20 cellular contexts compared by ENCODE assay signal in genomic region chr1:83996175-83996574, GRCh38. TPM values are rescaled to one million over a fixed set of nuclear protein-coding genes. Genes with fewer than 3 reads are reported as not detected.
DNase-seq lines count a peak whose midpoint lies in the region; FAIRE-seq and TF ChIP-seq lines count a peak whose summit lies in the region.
"Had no signal": no experiment of that assay in that cellular context is flagged by ENCODE, and none has a peak within 500 bp of the region (broad histone marks: within the 10 kb centered on the region; RNA-seq: fewer than 3 reads in every experiment).

No MANE protein-coding gene starts in this region.

- H3K27ac ChIP-seq in A673 (ENCODE audit: low read depth, low read length, poor library complexity, severe bottlenecking) = peak overlapping the region; percentile 55
- peak overlapping the region; percentile 22 to 67 for H3K27ac ChIP-seq in ascending aorta
- H3K27ac ChIP-seq: BLaER1, GM23248, heart left ventricle, HL-60, VCaP had no signal

- DNase-seq in A673 (ENCODE audit: low spot score) (peak; percentile 48), ascending aorta (ENCODE audit: low spot score in 2 of 2) (no peak), globus pallidus (ENCODE audit: low spot score) (peak; percentile 28), renal cortical epithelial cell (ENCODE audit: low read depth) (peak; percentile 18), A172 (ENCODE audit: low spot score) (no peak), T-helper 2 cell (no peak), HTR-8/SVneo (ENCODE audit: insufficient read length, low spot score) (no peak), NCI-H2081 treated with DMSO at 0.1 percent for 48 hours (lab: John Stamatoyannopoulos, UW) (no peak)
- DNase-seq: activated CD4-positive, alpha-beta T cell treated with anti-CD3 and anti-CD28 coated beads, Interleukin-2, amount 10 ng/mL, durations not matched to agents 7 days and 5 days; endodermal cell; heart left ventricle; NCI-H1417; NCI-H2107; nephron progenitor cell; NK-92 treated with Interleukin-12 subunit alpha and Interleukin-12 subunit beta, amount 100 ng/mL, for 24 hours; stimulated activated CD4-positive, alpha-beta T cell treated with anti-CD3 and anti-CD28 coated beads, Interleukin-1b, Interleukin-23, amount 100 ng/mL, for 48 hours had no signal

- TF ChIP-seq CTCF in A673 (conservative IDR thresholded peaks at IDR 0.05; ENCODE audit: low read depth, low read length) = no peak
- TF ChIP-seq CTCF in ascending aorta (IDR thresholded peaks at IDR 0.05) = no peak

- no peak for FAIRE-seq in HTR-8/SVneo (lab: Jason Lieb, UNC)

- H3K36me3 ChIP-seq in A673 (ENCODE audit: insufficient read depth, low read length, poor library complexity, severe bottlenecking) (no peaks in the 10 kb centered on the region), ascending aorta (no peaks in the 10 kb centered on the region)
- H3K36me3 ChIP-seq: BLaER1, heart left ventricle had no signal

- H3K27me3 ChIP-seq in A673 (replicated peaks; ENCODE audit: insufficient read depth, low read depth, low read length, poor library complexity) (no peaks in the 10 kb centered on the region), ascending aorta (no peaks in the 10 kb centered on the region)
- H3K27me3 ChIP-seq: BLaER1 had no signal

- H3K4me3 ChIP-seq in A673 (ENCODE audit: low read depth, low read length, poor library complexity, severe bottlenecking) = peak overlapping the region; percentile 5
- peak overlapping the region in 1 of 2 donors; percentile 94 for H3K4me3 ChIP-seq in ascending aorta
- H3K4me3 ChIP-seq: BLaER1, GM23248, heart left ventricle had no signal

- intact Hi-C loops in A673 (cut with micrococcal nuclease; ENCODE audit: unreplicated experiment) = no loop called here
- intact Hi-C loops in ascending aorta (cut with DNase I) = loop anchor here (1.0 to 10.0 kb wide), 7 partner anchors 31 to 1281 kb away; partner anchors contain the start of genes BCL10 and CTBS

- H3K4me1 ChIP-seq in A673 (ENCODE audit: insufficient read depth, low read length, poor library complexity, severe bottlenecking) (peaks cover 27% of the 10 kb centered on the region), ascending aorta (peaks cover 0 to 15% of the 10 kb centered on the region in 2 donors)
- H3K4me1 ChIP-seq: BLaER1 had no signal

- CTCF ChIA-PET in A673 (lab: Charles Lee) = no interaction called here

- POLR2A ChIA-PET in A673 (lab: Charles Lee; ENCODE audit: low non-redundant PET) = no interaction called here

- no TSS peak for BruUV-seq in A673 (replicated peaks; lab: Mats Ljungman, UMichigan)

- no peaks in the 10 kb centered on the region for H3K9me3 ChIP-seq in A673 (ENCODE audit: low read depth, low read length, poor library complexity, severe bottlenecking)
- H3K9me3 ChIP-seq in ascending aorta = no peaks in the 10 kb centered on the region
- H3K9me3 ChIP-seq: heart left ventricle had no signal

RNA-seq across cellular contexts. Expression of gene TTLL7, which starts 2.8 kb away (rescaled TPM):
- total RNA-seq in A673 (2021) = 29.9 and 34.2 TPM in 2 replicates
- 20.5 TPM for total RNA-seq in ascending aorta
- 11.6 and 14.0 TPM in 2 replicates for total RNA-seq in renal cortical epithelial cell
- total RNA-seq in A172 (2014; rRNA removed; shearing (Covaris generic)) = 6.3 and 17.2 TPM in 2 replicates

Comparison
In these comparisons a context has a peak if more than half of its experiments do, and no peak if none do; other contexts are left out.
1. DNase-seq: peak in A673 (single experiment), globus pallidus (single experiment) and renal cortical epithelial cell (single experiment); none in ascending aorta (0 of 2), A172 (single experiment), T-helper 2 cell (0 of 5), HTR-8/SVneo (single experiment) and NCI-H2081 treated with DMSO at 0.1 percent for 48 hours (single experiment).